3 cellular contexts compared by ENCODE assay signal in genomic region chr11:43992834-43993637, GRCh38.
TF ChIP-seq lines count a peak whose summit lies in the region.

No MANE protein-coding gene starts in this region.

TF ChIP-seq in SK-N-SH, 30 proteins besides CTCF, POLR2A, EP300 and RAD21:
- TF ChIP-seq, protein P1, sequence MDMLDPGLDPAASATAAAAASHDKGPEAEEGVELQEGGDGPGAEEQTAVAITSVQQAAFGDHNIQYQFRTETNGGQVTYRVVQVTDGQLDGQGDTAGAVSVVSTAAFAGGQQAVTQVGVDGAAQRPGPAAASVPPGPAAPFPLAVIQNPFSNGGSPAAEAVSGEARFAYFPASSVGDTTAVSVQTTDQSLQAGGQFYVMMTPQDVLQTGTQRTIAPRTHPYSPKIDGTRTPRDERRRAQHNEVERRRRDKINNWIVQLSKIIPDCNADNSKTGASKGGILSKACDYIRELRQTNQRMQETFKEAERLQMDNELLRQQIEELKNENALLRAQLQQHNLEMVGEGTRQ (IDR thresholded peaks at IDR 0.05; ENCODE audit: borderline replicate concordance, low read depth, low read length), result no peak
- TF ChIP-seq NFIC (IDR thresholded peaks at IDR 0.05; ENCODE audit: borderline replicate concordance) (no peak), FOXM1 (IDR thresholded peaks at IDR 0.05; ENCODE audit: low read depth) (no peak), FOXJ3 (CRISPR knock-in tag; IDR thresholded peaks at IDR 0.05) (no peak), TCF12 (IDR thresholded peaks at IDR 0.05) (no peak), MAX (IDR thresholded peaks at IDR 0.05; ENCODE audit: low read depth) (no peak), GABPA (IDR thresholded peaks at IDR 0.05; ENCODE audit: low read depth) (no peak), SMC3 (IDR thresholded peaks at IDR 0.05; ENCODE audit: low read depth, low read length) (no peak), ELF1 (IDR thresholded peaks at IDR 0.05) (no peak), JUND (IDR thresholded peaks at IDR 0.05) (no peak), RFX5 (IDR thresholded peaks at IDR 0.05; ENCODE audit: low read length) (no peak), GATA2 (CRISPR knock-in tag; IDR thresholded peaks at IDR 0.05) (no peak)

TF ChIP-seq in SK-N-SH treated with all-trans-retinoic acid at 6 μM for 48 hours, 23 proteins besides CTCF, POLR2A, EP300 and RAD21:
- TF ChIP-seq, protein P2, sequence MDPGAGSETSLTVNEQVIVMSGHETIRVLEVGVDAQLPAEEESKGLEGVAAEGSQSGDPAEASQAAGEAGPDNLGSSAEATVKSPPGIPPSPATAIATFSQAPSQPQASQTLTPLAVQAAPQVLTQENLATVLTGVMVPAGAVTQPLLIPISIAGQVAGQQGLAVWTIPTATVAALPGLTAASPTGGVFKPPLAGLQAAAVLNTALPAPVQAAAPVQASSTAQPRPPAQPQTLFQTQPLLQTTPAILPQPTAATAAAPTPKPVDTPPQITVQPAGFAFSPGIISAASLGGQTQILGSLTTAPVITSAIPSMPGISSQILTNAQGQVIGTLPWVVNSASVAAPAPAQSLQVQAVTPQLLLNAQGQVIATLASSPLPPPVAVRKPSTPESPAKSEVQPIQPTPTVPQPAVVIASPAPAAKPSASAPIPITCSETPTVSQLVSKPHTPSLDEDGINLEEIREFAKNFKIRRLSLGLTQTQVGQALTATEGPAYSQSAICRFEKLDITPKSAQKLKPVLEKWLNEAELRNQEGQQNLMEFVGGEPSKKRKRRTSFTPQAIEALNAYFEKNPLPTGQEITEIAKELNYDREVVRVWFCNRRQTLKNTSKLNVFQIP (CRISPR knock-in tag; IDR thresholded peaks at IDR 0.05; ENCODE audit: borderline replicate concordance, low read depth), result no peak
- TF ChIP-seq SNAI2 (CRISPR knock-in tag; IDR thresholded peaks at IDR 0.05) (no peak), TSHZ2 (CRISPR knock-in tag; IDR thresholded peaks at IDR 0.05) (no peak), ZC3H10 (CRISPR knock-in tag; IDR thresholded peaks at IDR 0.05) (no peak), GLIS3 (CRISPR knock-in tag; IDR thresholded peaks at IDR 0.05) (no peak), RARB (CRISPR knock-in tag; IDR thresholded peaks at IDR 0.05) (no peak), OSR1 (CRISPR knock-in tag; IDR thresholded peaks at IDR 0.05) (no peak), ZNF70 (CRISPR knock-in tag; IDR thresholded peaks at IDR 0.05) (no peak), PPARA (CRISPR knock-in tag; IDR thresholded peaks at IDR 0.05; ENCODE audit: borderline replicate concordance) (no peak), TOX (CRISPR knock-in tag; IDR thresholded peaks at IDR 0.05; ENCODE audit: borderline replicate concordance) (no peak), ARNTL (CRISPR knock-in tag; IDR thresholded peaks at IDR 0.05; ENCODE audit: borderline replicate concordance, low read depth) (no peak), ISL1 (CRISPR knock-in tag; IDR thresholded peaks at IDR 0.05) (no peak), ZFP30 (CRISPR knock-in tag; IDR thresholded peaks at IDR 0.05) (no peak), ZNF565 (CRISPR knock-in tag; conservative IDR thresholded peaks at IDR 0.05; ENCODE audit: low read depth) (no peak), BACH2 (CRISPR knock-in tag; IDR thresholded peaks at IDR 0.05; ENCODE audit: borderline replicate concordance) (no peak), ZFP3 (CRISPR knock-in tag; IDR thresholded peaks at IDR 0.05) (no peak), CSDC2 (CRISPR knock-in tag; IDR thresholded peaks at IDR 0.05) (no peak)
- TF ChIP-seq, protein P3, sequence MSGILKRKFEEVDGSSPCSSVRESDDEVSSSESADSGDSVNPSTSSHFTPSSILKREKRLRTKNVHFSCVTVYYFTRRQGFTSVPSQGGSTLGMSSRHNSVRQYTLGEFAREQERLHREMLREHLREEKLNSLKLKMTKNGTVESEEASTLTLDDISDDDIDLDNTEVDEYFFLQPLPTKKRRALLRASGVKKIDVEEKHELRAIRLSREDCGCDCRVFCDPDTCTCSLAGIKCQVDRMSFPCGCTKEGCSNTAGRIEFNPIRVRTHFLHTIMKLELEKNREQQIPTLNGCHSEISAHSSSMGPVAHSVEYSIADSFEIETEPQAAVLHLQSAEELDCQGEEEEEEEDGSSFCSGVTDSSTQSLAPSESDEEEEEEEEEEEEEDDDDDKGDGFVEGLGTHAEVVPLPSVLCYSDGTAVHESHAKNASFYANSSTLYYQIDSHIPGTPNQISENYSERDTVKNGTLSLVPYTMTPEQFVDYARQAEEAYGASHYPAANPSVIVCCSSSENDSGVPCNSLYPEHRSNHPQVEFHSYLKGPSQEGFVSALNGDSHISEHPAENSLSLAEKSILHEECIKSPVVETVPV (CRISPR knock-in tag; IDR thresholded peaks at IDR 0.05), result no peak

TF ChIP-seq in liver, 16 proteins besides CTCF, POLR2A, EP300 and RAD21 (continued from another document):
- TF ChIP-seq NR2F2 (IDR thresholded peaks at IDR 0.05) (no peak), ATF3 (IDR thresholded peaks at IDR 0.05) (no peak), MAX (IDR thresholded peaks at IDR 0.05) (no peak), TAF1 (conservative IDR thresholded peaks at IDR 0.05) (no peak), YY1 (IDR thresholded peaks at IDR 0.05) (no peak), EGR1 (IDR thresholded peaks at IDR 0.05; ENCODE audit: low read depth in 2 of 2) (no peak), FOXA2 (IDR thresholded peaks at IDR 0.05) (no peak), HNF4G (IDR thresholded peaks at IDR 0.05) (no peak), SP1 (IDR thresholded peaks at IDR 0.05) (no peak), FOXA1 (IDR thresholded peaks at IDR 0.05) (no peak), GABPA (IDR thresholded peaks at IDR 0.05 in 1 of 2, conservative IDR thresholded peaks at IDR 0.05 in 1 of 2) (no peak), JUND (IDR thresholded peaks at IDR 0.05) (no peak)
- TF ChIP-seq, protein P4, sequence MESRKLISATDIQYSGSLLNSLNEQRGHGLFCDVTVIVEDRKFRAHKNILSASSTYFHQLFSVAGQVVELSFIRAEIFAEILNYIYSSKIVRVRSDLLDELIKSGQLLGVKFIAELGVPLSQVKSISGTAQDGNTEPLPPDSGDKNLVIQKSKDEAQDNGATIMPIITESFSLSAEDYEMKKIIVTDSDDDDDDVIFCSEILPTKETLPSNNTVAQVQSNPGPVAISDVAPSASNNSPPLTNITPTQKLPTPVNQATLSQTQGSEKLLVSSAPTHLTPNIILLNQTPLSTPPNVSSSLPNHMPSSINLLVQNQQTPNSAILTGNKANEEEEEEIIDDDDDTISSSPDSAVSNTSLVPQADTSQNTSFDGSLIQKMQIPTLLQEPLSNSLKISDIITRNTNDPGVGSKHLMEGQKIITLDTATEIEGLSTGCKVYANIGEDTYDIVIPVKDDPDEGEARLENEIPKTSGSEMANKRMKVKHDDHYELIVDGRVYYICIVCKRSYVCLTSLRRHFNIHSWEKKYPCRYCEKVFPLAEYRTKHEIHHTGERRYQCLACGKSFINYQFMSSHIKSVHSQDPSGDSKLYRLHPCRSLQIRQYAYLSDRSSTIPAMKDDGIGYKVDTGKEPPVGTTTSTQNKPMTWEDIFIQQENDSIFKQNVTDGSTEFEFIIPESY (IDR thresholded peaks at IDR 0.05), result no peak
